ENCODE assay signal across 1 cellular context in the genomic region with DNA sequence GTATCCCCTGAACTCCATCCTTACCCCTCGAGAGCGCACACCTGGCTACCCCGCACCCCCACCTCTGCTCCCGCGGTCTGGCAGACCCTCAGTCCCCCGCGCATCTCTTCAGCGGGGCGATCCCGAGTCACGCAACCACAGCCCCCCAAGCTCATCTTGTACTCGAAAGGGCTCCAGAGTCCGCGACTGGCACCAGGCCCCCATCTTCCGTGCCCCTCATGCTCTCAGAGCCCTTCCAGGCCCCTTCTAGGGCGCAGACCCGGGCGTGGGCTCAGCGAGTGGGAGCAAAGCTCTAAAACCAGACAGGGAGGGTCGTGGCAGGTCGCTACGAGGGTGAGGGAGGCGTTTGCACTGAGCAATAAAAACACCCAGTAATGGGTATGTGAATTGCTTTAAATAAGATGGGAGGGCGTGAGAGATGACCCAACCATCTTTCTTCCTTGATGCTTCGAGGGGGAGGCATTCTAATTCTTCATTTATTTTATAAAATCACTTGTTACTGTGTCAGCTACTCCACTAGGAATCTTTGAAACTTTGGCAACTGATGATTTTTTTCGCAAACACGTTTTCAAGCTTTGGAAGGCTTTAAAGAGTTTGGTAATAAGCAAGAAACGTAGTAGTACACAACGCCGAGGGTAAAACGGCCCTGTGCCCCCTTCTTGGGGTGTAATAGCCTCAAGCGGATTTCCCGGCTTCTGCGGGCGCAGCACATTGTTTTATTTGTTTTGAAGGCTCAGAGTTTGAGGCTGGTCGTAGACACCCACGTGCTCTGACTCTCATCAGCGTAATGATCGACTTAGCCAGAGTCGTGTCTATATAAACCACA.
A peak's percentile ranks its signal among the peaks of the same experiment; 100 is the strongest.
TF ChIP-seq lines count a peak whose summit lies in the region.

No MANE protein-coding gene starts in this region.

TF ChIP-seq in H1, 55 proteins besides CTCF, POLR2A, EP300 and RAD21:
- TF ChIP-seq EZH2 (IDR thresholded peaks at IDR 0.05; ENCODE audit: low read depth, low read length, severe bottlenecking) (peak; percentile 80), SUZ12 (IDR thresholded peaks at IDR 0.05; ENCODE audit: low read length) (peak; percentile 86), SIRT6 (IDR thresholded peaks at IDR 0.05; ENCODE audit: low read length) (no peak), RNF2 (IDR thresholded peaks at IDR 0.05; ENCODE audit: borderline replicate concordance, low read depth, low read length, missing control alignments, poor library complexity, severe bottlenecking) (peak; percentile 40), GTF2F1 (IDR thresholded peaks at IDR 0.05; ENCODE audit: borderline replicate concordance, low read depth, low read length) (no peak)
- TF ChIP-seq, protein P1, sequence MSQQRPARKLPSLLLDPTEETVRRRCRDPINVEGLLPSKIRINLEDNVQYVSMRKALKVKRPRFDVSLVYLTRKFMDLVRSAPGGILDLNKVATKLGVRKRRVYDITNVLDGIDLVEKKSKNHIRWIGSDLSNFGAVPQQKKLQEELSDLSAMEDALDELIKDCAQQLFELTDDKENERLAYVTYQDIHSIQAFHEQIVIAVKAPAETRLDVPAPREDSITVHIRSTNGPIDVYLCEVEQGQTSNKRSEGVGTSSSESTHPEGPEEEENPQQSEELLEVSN (IDR thresholded peaks at IDR 0.05), result peak; percentile 59
- TF ChIP-seq, protein P2, sequence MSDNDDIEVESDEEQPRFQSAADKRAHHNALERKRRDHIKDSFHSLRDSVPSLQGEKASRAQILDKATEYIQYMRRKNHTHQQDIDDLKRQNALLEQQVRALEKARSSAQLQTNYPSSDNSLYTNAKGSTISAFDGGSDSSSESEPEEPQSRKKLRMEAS (IDR thresholded peaks at IDR 0.05), result peak; percentile 66
